Comparison of ENCODE assay signal across 8 cellular contexts in the genomic region with DNA sequence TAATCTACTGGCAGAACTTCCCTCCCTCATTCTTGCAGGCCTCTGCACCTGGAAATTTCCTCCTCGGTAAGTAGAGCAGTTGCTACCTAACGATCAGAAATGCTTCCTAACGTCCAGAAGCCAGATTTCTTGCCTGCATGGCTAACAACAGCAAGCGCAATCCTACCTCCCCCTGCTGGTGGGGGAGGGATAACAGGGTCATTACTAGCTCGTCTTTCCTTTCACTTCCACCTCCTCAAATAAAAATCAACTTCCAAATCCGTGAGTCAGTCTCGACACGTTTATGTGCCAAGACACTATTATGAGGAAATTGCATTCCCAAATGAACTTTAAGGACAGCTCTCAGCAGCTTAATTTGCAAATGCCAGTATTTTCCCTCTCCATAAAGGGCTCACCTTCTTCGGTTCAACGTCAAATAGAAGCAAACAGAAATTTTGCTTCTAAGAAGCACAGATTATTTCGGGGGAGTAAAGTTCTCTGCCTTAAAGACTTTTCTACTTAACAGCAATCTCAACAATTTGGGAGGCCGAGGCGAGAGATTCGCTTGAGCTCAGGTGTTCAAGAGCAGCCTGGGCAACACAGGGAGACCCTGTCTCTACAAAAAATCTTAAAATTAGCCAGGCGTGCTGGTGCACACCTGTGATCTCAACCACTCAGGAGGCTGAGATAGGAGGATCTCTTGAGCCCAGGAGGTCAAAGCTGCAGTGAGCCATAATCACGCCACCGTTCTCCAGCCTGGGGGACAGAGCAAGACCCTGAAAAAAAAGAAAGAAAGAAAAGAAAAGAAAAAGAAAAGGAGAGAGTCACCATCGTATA.
A peak's percentile ranks its signal among the peaks of the same experiment; 100 is the strongest.
DNase-seq lines count a peak whose midpoint lies in the region; ATAC-seq and TF ChIP-seq lines count a peak whose summit lies in the region.

No MANE protein-coding gene starts in this region.

- no peak overlapping the region for H4K5ac ChIP-seq in H9 (ENCODE audit: insufficient read length, low read depth, low read length)

- H2BK12ac ChIP-seq in H9 (ENCODE audit: insufficient read length, low read depth, low read length) = no peak overlapping the region

- H3K27ac ChIP-seq in heart right ventricle = no peak overlapping the region
- no peak overlapping the region for H3K27ac ChIP-seq in H9 (ENCODE audit: insufficient read length, low read depth, low read length)

- H3K4ac ChIP-seq in H9 (ENCODE audit: low read depth, low read length) = no peak overlapping the region

- H3K23ac ChIP-seq in H9 (ENCODE audit: insufficient read length, low read depth, low read length) = no peak overlapping the region

- peaks cover 16 to 18% of the 10 kb centered on the region in 2 experiments for H3K4me1 Mint-ChIP-seq in H9
- H3K4me1 Mint-ChIP-seq in activated T-cell treated with anti-CD3 and anti-CD28 coated beads, Interleukin-2, amount 50 U/mL, for 72 hours (ENCODE audit: low read depth) = peaks cover 10% of the 10 kb centered on the region

- H3K27me3 Mint-ChIP-seq in H9 (ENCODE audit: low read depth) = no peaks in the 10 kb centered on the region
- no peaks in the 10 kb centered on the region for H3K27me3 Mint-ChIP-seq in activated T-cell treated with anti-CD3 and anti-CD28 coated beads, Interleukin-2, amount 50 U/mL, for 72 hours (ENCODE audit: low read depth)

- H3K9me3 Mint-ChIP-seq in H9 = peaks cover 0 to 4% of the 10 kb centered on the region in 2 experiments; a peak in 3 of 5 replicates
- no peaks in the 10 kb centered on the region for H3K9me3 Mint-ChIP-seq in activated T-cell treated with anti-CD3 and anti-CD28 coated beads, Interleukin-2, amount 50 U/mL, for 72 hours

- no peak overlapping the region for H2AFZ ChIP-seq in H9 (ENCODE audit: low read length)

- no peak overlapping the region for H2BK120ac ChIP-seq in H9 (ENCODE audit: low read depth, low read length, poor library complexity, severe bottlenecking)

- H3K4me3 ChIP-seq in heart right ventricle = peak overlapping the region in 2 of 10 donors; percentile 21 to 29

- no peak overlapping the region for H3K56ac ChIP-seq in H9 (ENCODE audit: insufficient read length, low read depth, low read length)

- no peak overlapping the region for H2BK20ac ChIP-seq in H9 (ENCODE audit: low read depth, low read length, poor library complexity, severe bottlenecking)

- intact Hi-C loops in heart right ventricle (cut with DNase I) (no loop called here), cardiac septum (cut with DNase I) (no loop called here)

- H3K79me2 ChIP-seq in H9 (ENCODE audit: insufficient read depth, low read length) = no peaks in the 10 kb centered on the region

- H4K91ac ChIP-seq in H9 (ENCODE audit: insufficient read length, low read depth, low read length) = no peak overlapping the region

- H4K8ac ChIP-seq in H9 (replicated peaks; ENCODE audit: insufficient read length, low read depth, low read length) = no peak overlapping the region

- WGBS in heart right ventricle, 2 donors = 50 to 55% methylated on average over 18 of the region's 18 CpGs
- no CpG with 5 or more reads among the region's 18 CpGs for WGBS in H9 (ENCODE audit: extremely low coverage, insufficient read length, low lambda C conversion rate)

- ATAC-seq in heart right ventricle = peak in 2 of 8 donors; percentile 29 to 47
- peak; percentile 38 to 54 for ATAC-seq in activated T-cell treated with anti-CD3 and anti-CD28 coated beads, Interleukin-2, amount 50 U/mL, for 72 hours (replicated peaks in 1 of 2)

- H3K14ac ChIP-seq in H9 (ENCODE audit: insufficient read depth, low read length) = no peak overlapping the region

- no peaks in the 10 kb centered on the region for H3K23me2 ChIP-seq in H9 (ENCODE audit: insufficient read length, low read depth, low read length, poor library complexity, severe bottlenecking)

- peaks cover 0 to 9% (median 2%) of the 10 kb centered on the region in 3 experiments; a peak in 3 of 7 replicates for H3K36me3 Mint-ChIP-seq in H9 (ENCODE audit: insufficient read depth in 1 of 3, low read depth in 3 of 3)
- H3K36me3 Mint-ChIP-seq in activated T-cell treated with anti-CD3 and anti-CD28 coated beads, Interleukin-2, amount 50 U/mL, for 72 hours (ENCODE audit: insufficient read depth in 2 of 2) = no peaks in the 10 kb centered on the region

- H3K36me3 ChIP-seq in heart right ventricle = no peaks in the 10 kb centered on the region

- H3K4me1 ChIP-seq in heart right ventricle = no peaks in the 10 kb centered on the region
- no peaks in the 10 kb centered on the region for H3K4me1 ChIP-seq in H9 (ENCODE audit: insufficient read depth, low read length)

- H3K27me3 ChIP-seq in heart right ventricle (peaks cover 0 to 2% (median 0%) of the 10 kb centered on the region in 7 donors), H9 (ENCODE audit: insufficient read depth, low read length) (no peaks in the 10 kb centered on the region)

- no peak overlapping the region for H2BK5ac ChIP-seq in H9 (ENCODE audit: insufficient read length, low read length)

- H3K9me3 ChIP-seq in heart right ventricle = no peaks in the 10 kb centered on the region
- H3K9me3 ChIP-seq in H9 (ENCODE audit: control insufficient read depth, low read depth, low read length) = no peaks in the 10 kb centered on the region

- DNase-seq in heart right ventricle = peak in 1 of 2 donors; percentile 13
- no peak for DNase-seq in cardiac septum (ENCODE audit: low spot score)
- DNase-seq in H9 = peak; percentile 79
- peak; percentile 66 for DNase-seq in NCI-H2227 (lab: John Stamatoyannopoulos, UW; ENCODE audit: unreplicated experiment)
- DNase-seq in activated T-cell treated with anti-CD3 and anti-CD28 coated beads, Interleukin-2, amount 50 U/mL, for 72 hours = peak; percentile 38 to 41
- peak; percentile 57 for DNase-seq in iPS DF 19.7 (ENCODE audit: low read depth, low spot score)
- DNase-seq in stimulated activated CD4-positive, alpha-beta T cell treated with anti-CD3 and anti-CD28 coated beads, TNF-alpha, amount 100 ng/mL, for 48 hours (ENCODE audit: low read depth in 3 of 3) = peak; percentile 1 to 41 (median 15)
- DNase-seq in activated effector memory CD4-positive, alpha-beta T cell treated with anti-CD3 and anti-CD28 coated beads, Interleukin-2, amount 50 U/mL, for 16 hours = no peak

- H3K4me3 Mint-ChIP-seq in H9 = no peak overlapping the region
- H3K4me3 Mint-ChIP-seq in activated T-cell treated with anti-CD3 and anti-CD28 coated beads, Interleukin-2, amount 50 U/mL, for 72 hours = peak overlapping the region; percentile 51 to 80

- no peak overlapping the region for H3T11ph ChIP-seq in H9 (ENCODE audit: low read length)

- peak overlapping the region in 2 of 3 experiments; percentile 3 to 25; a peak in 1 of 7 replicates for H3K27ac Mint-ChIP-seq in H9
- H3K27ac Mint-ChIP-seq in activated T-cell treated with anti-CD3 and anti-CD28 coated beads, Interleukin-2, amount 50 U/mL, for 72 hours = no peak overlapping the region

- no peak overlapping the region for H2BK15ac ChIP-seq in H9 (ENCODE audit: low read depth, low read length)

- H2AK5ac ChIP-seq in H9 (ENCODE audit: insufficient read length, low read length) = no peak overlapping the region

- H3K4me2 ChIP-seq in H9 (ENCODE audit: insufficient read depth, insufficient read length, low read length) = no peak overlapping the region

- TF ChIP-seq CTCF in heart right ventricle (IDR thresholded peaks at IDR 0.05) (peak in 7 of 9 donors; percentile 40 to 59 (median 50)), H9 (conservative IDR thresholded peaks at IDR 0.05) (peak; percentile 94)

- no peak overlapping the region for H3K9ac ChIP-seq in H9 (ENCODE audit: extremely low read depth, insufficient read length, low read length)

- no peaks in the 10 kb centered on the region for H4K20me1 ChIP-seq in H9 (ENCODE audit: control insufficient read depth, insufficient read depth, insufficient read length)

- H3K18ac ChIP-seq in H9 (ENCODE audit: insufficient read length, low read depth, low read length) = no peak overlapping the region

- no peaks in the 10 kb centered on the region for H3K79me1 ChIP-seq in H9 (ENCODE audit: insufficient read depth, low read depth, low read length, poor library complexity, severe bottlenecking)

Comparison
In these comparisons a context has a peak if more than half of its experiments do, and no peak if none do; other contexts are left out.
1. DNase-seq: peak in H9 (single experiment), NCI-H2227 (single experiment), activated T-cell treated with anti-CD3 and anti-CD28 coated beads, Interleukin-2, amount 50 U/mL, for 72 hours (2 of 2), iPS DF 19.7 (single experiment) and stimulated activated CD4-positive, alpha-beta T cell treated with anti-CD3 and anti-CD28 coated beads, TNF-alpha, amount 100 ng/mL, for 48 hours (3 of 3); none in cardiac septum (single experiment) and activated effector memory CD4-positive, alpha-beta T cell treated with anti-CD3 and anti-CD28 coated beads, Interleukin-2, amount 50 U/mL, for 16 hours (single experiment).
2. H3K4me3 Mint-ChIP-seq: peak in activated T-cell treated with anti-CD3 and anti-CD28 coated beads, Interleukin-2, amount 50 U/mL, for 72 hours (2 of 2); none in H9 (0 of 2).